ENCODE assay signal across 9 cellular contexts in the genomic region with DNA sequence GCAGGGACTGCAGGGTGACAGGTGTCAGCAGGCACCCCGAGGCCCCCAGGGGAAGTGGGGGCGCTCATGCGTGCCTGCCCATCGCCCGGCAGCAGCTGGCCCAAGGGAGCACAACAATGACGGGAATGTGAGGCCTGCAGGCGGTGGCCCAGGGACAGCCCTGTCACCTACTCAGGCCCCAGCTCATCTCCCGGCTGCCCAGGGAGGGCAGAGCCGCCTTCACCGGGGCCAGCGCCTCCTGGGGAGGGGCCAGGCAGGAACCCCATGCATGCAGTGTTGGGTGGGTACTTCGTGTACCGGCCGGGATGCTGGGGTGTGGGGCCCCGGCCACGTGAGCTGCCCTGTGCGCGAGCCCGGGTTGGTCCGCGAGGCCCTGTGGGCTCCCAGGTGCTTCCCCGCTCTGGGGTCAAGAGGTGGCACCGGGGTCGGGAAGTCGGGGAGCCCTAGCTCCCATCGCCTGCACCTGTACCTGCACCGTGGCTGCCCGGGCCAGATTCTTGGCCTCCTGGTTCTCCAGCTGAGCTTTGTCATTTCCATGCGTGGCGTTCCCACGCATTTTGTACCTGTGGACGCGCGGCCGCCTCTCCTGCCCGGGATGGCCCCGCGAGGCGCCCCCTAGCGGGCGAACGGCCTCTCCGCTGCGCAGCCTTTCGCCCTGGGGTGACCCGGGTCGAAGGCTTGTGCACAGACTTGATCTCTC. TPM values are rescaled to one million over a fixed set of nuclear protein-coding genes. Genes with fewer than 3 reads are reported as not detected.
DNase-seq lines count a peak whose midpoint lies in the region; ATAC-seq and TF ChIP-seq lines count a peak whose summit lies in the region.
"Had no signal": no experiment of that assay in that cellular context is flagged by ENCODE, and none has a peak within 500 bp of the region (broad histone marks: within the 10 kb centered on the region; RNA-seq: fewer than 3 reads in every experiment).

No MANE protein-coding gene starts in this region.

- ATAC-seq in GM18909 (IDR thresholded peaks at IDR 0.05; ENCODE audit: poor library complexity, unreplicated experiment) (no peak), HG03457 (IDR thresholded peaks at IDR 0.05; ENCODE audit: unreplicated experiment) (no peak)

- H3K27ac Mint-ChIP-seq in IgD-negative memory B cell = no peak overlapping the region
- no peak overlapping the region for H3K27ac Mint-ChIP-seq in mesothelial cell of epicardium

- H3K36me3 Mint-ChIP-seq in IgD-negative memory B cell (no peaks in the 10 kb centered on the region), mesothelial cell of epicardium (no peaks in the 10 kb centered on the region)

- peaks cover 0 to 6% (median 0%) of the 10 kb centered on the region in 3 donors for H3K4me1 Mint-ChIP-seq in IgD-negative memory B cell
- H3K4me1 Mint-ChIP-seq in mesothelial cell of epicardium = peaks cover 14% of the 10 kb centered on the region

- H3K27me3 Mint-ChIP-seq in IgD-negative memory B cell (peaks cover 5% of the 10 kb centered on the region), mesothelial cell of epicardium (ENCODE audit: low read depth) (no peaks in the 10 kb centered on the region)

- peak; percentile 44 for TF ChIP-seq CTCF in AG04449 (IDR thresholded peaks at IDR 0.05; ENCODE audit: insufficient read depth, low read length, missing control alignments)
- TF ChIP-seq CTCF in astrocyte of the cerebellum (IDR thresholded peaks at IDR 0.05; ENCODE audit: low read depth, low read length, missing control alignments) = peak; percentile 58
- peak; percentile 73 for TF ChIP-seq CTCF in mesothelial cell of epicardium (IDR thresholded peaks at IDR 0.05; ENCODE audit: unreplicated experiment)

- H3K4me3 Mint-ChIP-seq in IgD-negative memory B cell (peak overlapping the region in 3 of 4 donors; percentile 25 to 83 (median 28)), mesothelial cell of epicardium (no peak overlapping the region)

- POLR2A ChIA-PET in AG04449 (lab: Yijun Ruan, JAX) = no interaction called here

- H3K9me3 Mint-ChIP-seq in IgD-negative memory B cell = no peaks in the 10 kb centered on the region
- no peaks in the 10 kb centered on the region for H3K9me3 Mint-ChIP-seq in mesothelial cell of epicardium

- H3K4me3 ChIP-seq in AG04449 (ENCODE audit: low read depth, low read length) = no peak overlapping the region
- no peak overlapping the region for H3K4me3 ChIP-seq in astrocyte of the cerebellum (ENCODE audit: low read depth, low read length)

- CTCF ChIA-PET in AG04449 (lab: Yijun Ruan, JAX) = interaction anchor here (0.9 to 1.2 kb wide), 2 partner anchors 10 to 13 kb away, joined by 3 to 4 read pairs; no protein-coding TSS in a partner anchor

- in situ Hi-C loops in astrocyte of the cerebellum (cut with HindIII; ENCODE audit: low sequenced_read_pairs) = no loop called here

- no peak for DNase-seq in AG04449 (ENCODE audit: low read depth, low spot score)
- DNase-seq in astrocyte of the cerebellum (ENCODE audit: low read depth) = no peak
- DNase-seq in mesothelial cell of epicardium (ENCODE audit: low spot score in 2 of 2, unreplicated experiment in 2 of 2) = no peak
- no peak for DNase-seq in DMS79 (lab: John Stamatoyannopoulos, UW)
- DNase-seq in UCSD-AML1 (lab: John Stamatoyannopoulos, UW; ENCODE audit: unreplicated experiment) = no peak
- DNase-seq: NCI-H226 had no signal

RNA-seq across cellular contexts. Expression of a gene that starts 0.8 kb away (rescaled TPM):
- polyA plus RNA-seq in IgD-negative memory B cell = not detected
- total RNA-seq in mesothelial cell of epicardium = 0.16 to 0.20 TPM (median 0.20 TPM) in 3 replicates

RNA-seq across cellular contexts. Expression of a gene that starts 19.5 kb away (rescaled TPM):
- not detected for polyA plus RNA-seq in IgD-negative memory B cell
- 0.50 to 0.85 TPM (median 0.66 TPM) in 3 replicates for total RNA-seq in mesothelial cell of epicardium

RNA-seq across cellular contexts. Expression of a gene that starts 39.2 kb away (rescaled TPM):
- 5.5 TPM for polyA plus RNA-seq in IgD-negative memory B cell
- total RNA-seq in mesothelial cell of epicardium = 0.29 to 0.75 TPM (median 0.38 TPM) in 3 replicates
